ENCODE assay signal across 8 cellular contexts in genomic region chr18:51197661-51198424, GRCh38. TPM values are rescaled to one million over a fixed set of nuclear protein-coding genes. Genes with fewer than 3 reads are reported as not detected.
DNase-seq lines count a peak whose midpoint lies in the region; ATAC-seq and TF ChIP-seq lines count a peak whose summit lies in the region.

Gene MEX3C, minus strand, starts transcription at chr18:51197681. Its CDS starts 361 bp downstream, at chr18:51197320.

- peak within 1 kb of the TSS; percentile 96 for H3K4me3 ChIP-seq in CD8-positive, alpha-beta T cell (ENCODE audit: low read depth, low read length)
- peak within 1 kb of the TSS; percentile 68 to 95 (median 86) for H3K4me3 ChIP-seq in dorsolateral prefrontal cortex
- H3K4me3 ChIP-seq in liver (ENCODE audit: low read depth in 1 of 3, low read length in 3 of 3), result peak within 1 kb of the TSS; percentile 86 to 95 (median 93)

- peak; percentile 97 to 99 (median 99) for DNase-seq in CD8-positive, alpha-beta T cell
- DNase-seq in HK-2 (ENCODE audit: unreplicated experiment) (peak; percentile 94), NCI-H82 treated with DMSO at 0.1 percent for 48 hours (lab: John Stamatoyannopoulos, UW; ENCODE audit: unreplicated experiment) (peak; percentile 96), dorsolateral prefrontal cortex (peak; percentile 96 to 100 (median 99))
- DNase-seq in activated CD4-positive, alpha-beta memory T cell treated with anti-CD3 and anti-CD28 coated beads for 36 hours, result peak; percentile 100
- peak; percentile 99 for DNase-seq in stimulated activated CD4-positive, alpha-beta T cell treated with anti-CD3 and anti-CD28 coated beads, Interleukin-4, amount 100 ng/mL, for 24 hours

- peak within 1 kb of the TSS; percentile 90 to 91 for H3K9ac ChIP-seq in liver (ENCODE audit: low read depth in 1 of 2, low read length in 2 of 2)

- WGBS in liver, result under 1% methylated on average over 51 of the region's 51 CpGs

- no peaks in the 10 kb centered on the region for H3K36me3 ChIP-seq in CD8-positive, alpha-beta T cell (ENCODE audit: insufficient read depth, low read length)
- no peaks in the 10 kb centered on the region for H3K36me3 ChIP-seq in liver (ENCODE audit: control insufficient read depth in 4 of 4, insufficient read depth in 3 of 4, low read depth in 1 of 4, low read length in 3 of 4)

- CTCF ChIA-PET in CD8-positive, alpha-beta T cell (lab: Charles Lee), result interaction anchor here (1.1 to 2.0 kb wide), 5 partner anchors 10 to 90 kb away, joined by 3 to 7 read pairs (median 4); no protein-coding TSS in a partner anchor
- CTCF ChIA-PET in activated CD4-positive, alpha-beta memory T cell treated with anti-CD3 and anti-CD28 coated beads for 36 hours (lab: Charles Lee), result interaction anchor here (0.5 to 1.7 kb wide), 8 partner anchors 9 to 147 kb away, joined by 3 to 6 read pairs (median 3); no protein-coding TSS in a partner anchor

- peak; percentile 82 for ATAC-seq in CD8-positive, alpha-beta T cell
- ATAC-seq in GM19452 (IDR thresholded peaks at IDR 0.05; ENCODE audit: unreplicated experiment), result peak; percentile 75

- peak within 1 kb of the TSS; percentile 96 for H3K4me3 Mint-ChIP-seq in CD8-positive, alpha-beta T cell
- H3K4me3 Mint-ChIP-seq in activated CD4-positive, alpha-beta memory T cell treated with anti-CD3 and anti-CD28 coated beads for 36 hours, result peak within 1 kb of the TSS; percentile 83

- H3K36me3 Mint-ChIP-seq in CD8-positive, alpha-beta T cell, result peaks cover 12% of the 10 kb centered on the region
- peaks cover 25% of the 10 kb centered on the region for H3K36me3 Mint-ChIP-seq in activated CD4-positive, alpha-beta memory T cell treated with anti-CD3 and anti-CD28 coated beads for 36 hours

- peak; percentile 34 for TF ChIP-seq CTCF in CD8-positive, alpha-beta T cell (IDR thresholded peaks at IDR 0.05)
- TF ChIP-seq CTCF in dorsolateral prefrontal cortex (IDR thresholded peaks at IDR 0.05 in 54 of 56, conservative IDR thresholded peaks at IDR 0.05 in 2 of 56; ENCODE audit: low read depth in 1 of 56, partially characterized antibody in 56 of 56) (peak in 54 of 56 donors; percentile 18 to 70 (median 50)), liver (IDR thresholded peaks at IDR 0.05; ENCODE audit: low read depth, low read length, missing input control) (peak; percentile 39)

- intact Hi-C loops in CD8-positive, alpha-beta T cell (cut with DNase I, micrococcal nuclease), result loop anchor here (1.0 to 10.0 kb wide), 10 partner anchors 45 to 1736 kb away; partner anchors contain the start of genes ME2 (in 2 of the 2), SMAD4 (in 2 of the 2), ACAA2 (in 1 of the 2) and DYM (in 1 of the 2)
- intact Hi-C loops in activated CD4-positive, alpha-beta memory T cell treated with anti-CD3 and anti-CD28 coated beads for 36 hours (cut with micrococcal nuclease), result loop anchor here (1.0 to 5.0 kb wide), 7 partner anchors 13 to 1706 kb away; partner anchors contain the start of genes ME2, RPL17 and SMAD4
- intact Hi-C loops in dorsolateral prefrontal cortex (cut with DNase I), result loop anchor here (2.0 to 10.0 kb wide), 8 partner anchors 86 to 913 kb away; partner anchors contain the start of genes ELAC1 (in 2 of the 2), CXXC1 (in 1 of the 2), MBD1 (in 1 of the 2) and ME2 (in 1 of the 2)

- no peaks in the 10 kb centered on the region for H3K27me3 ChIP-seq in CD8-positive, alpha-beta T cell (ENCODE audit: insufficient read depth, low read length)
- H3K27me3 ChIP-seq in dorsolateral prefrontal cortex (no peaks in the 10 kb centered on the region), liver (ENCODE audit: control insufficient read depth in 4 of 4, insufficient read depth in 4 of 4, low read length in 3 of 4) (no peaks in the 10 kb centered on the region)

- peak within 1 kb of the TSS; percentile 95 for H3K27ac Mint-ChIP-seq in CD8-positive, alpha-beta T cell
- H3K27ac Mint-ChIP-seq in activated CD4-positive, alpha-beta memory T cell treated with anti-CD3 and anti-CD28 coated beads for 36 hours, result peak within 1 kb of the TSS; percentile 99

- peaks cover 24% of the 10 kb centered on the region for H3K4me1 ChIP-seq in CD8-positive, alpha-beta T cell (ENCODE audit: insufficient read depth, low read length)
- H3K4me1 ChIP-seq in liver (ENCODE audit: control insufficient read depth in 4 of 4, insufficient read depth in 4 of 4, low read length in 3 of 4), result peaks cover 1 to 32% (median 19%) of the 10 kb centered on the region in 4 donors

- peak within 1 kb of the TSS; percentile 80 for H3K27ac ChIP-seq in CD8-positive, alpha-beta T cell (ENCODE audit: low read depth, low read length)
- peak within 1 kb of the TSS; percentile 74 to 99 (median 94) for H3K27ac ChIP-seq in dorsolateral prefrontal cortex
- peak within 1 kb of the TSS; percentile 100 for H3K27ac ChIP-seq in liver (ENCODE audit: low read depth in 1 of 2, low read length in 2 of 2)

- peak; percentile 41 to 48 for TF ChIP-seq RAD21 in liver (IDR thresholded peaks at IDR 0.05)

- H3K9me3 ChIP-seq in CD8-positive, alpha-beta T cell (ENCODE audit: low read length), result no peaks in the 10 kb centered on the region
- no peaks in the 10 kb centered on the region for H3K9me3 ChIP-seq in liver (ENCODE audit: control insufficient read depth in 4 of 4, low read length in 3 of 4)

- H3K9me3 Mint-ChIP-seq in CD8-positive, alpha-beta T cell, result no peaks in the 10 kb centered on the region
- peaks cover 2% of the 10 kb centered on the region for H3K9me3 Mint-ChIP-seq in activated CD4-positive, alpha-beta memory T cell treated with anti-CD3 and anti-CD28 coated beads for 36 hours

- peaks cover 33% of the 10 kb centered on the region for H3K4me1 Mint-ChIP-seq in CD8-positive, alpha-beta T cell (ENCODE audit: low read depth)
- peaks cover 20% of the 10 kb centered on the region for H3K4me1 Mint-ChIP-seq in activated CD4-positive, alpha-beta memory T cell treated with anti-CD3 and anti-CD28 coated beads for 36 hours (ENCODE audit: low read depth)

- POLR2A ChIA-PET in CD8-positive, alpha-beta T cell (lab: Charles Lee), result interaction anchor here (1.0 to 3.3 kb wide), 9 partner anchors 10 to 319 kb away, joined by 3 to 40 read pairs (median 11); partner anchors contain the start of genes ELAC1, ME2 and SMAD4
- POLR2A ChIA-PET in activated CD4-positive, alpha-beta memory T cell treated with anti-CD3 and anti-CD28 coated beads for 36 hours (lab: Charles Lee), result interaction anchor here (0.7 to 4.1 kb wide), 8 partner anchors 8 to 319 kb away, joined by 3 to 35 read pairs (median 8); partner anchors contain the start of gene SMAD4

- H3K27me3 Mint-ChIP-seq in CD8-positive, alpha-beta T cell (ENCODE audit: low read depth), result no peaks in the 10 kb centered on the region
- no peaks in the 10 kb centered on the region for H3K27me3 Mint-ChIP-seq in activated CD4-positive, alpha-beta memory T cell treated with anti-CD3 and anti-CD28 coated beads for 36 hours

TF ChIP-seq in liver, 16 proteins besides CTCF, POLR2A, EP300 and RAD21 (continues in another document):
- TF ChIP-seq YY1 (IDR thresholded peaks at IDR 0.05) (peak; percentile 67), FOXA1 (IDR thresholded peaks at IDR 0.05) (no peak), RXRA (IDR thresholded peaks at IDR 0.05) (peak; percentile 73 to 74), FOXA2 (IDR thresholded peaks at IDR 0.05) (no peak), ZBTB33 (IDR thresholded peaks at IDR 0.05) (peak; percentile 69), JUND (IDR thresholded peaks at IDR 0.05) (peak in 1 of 2 donors; percentile 70), ATF3 (IDR thresholded peaks at IDR 0.05) (peak; percentile 91), TAF1 (conservative IDR thresholded peaks at IDR 0.05) (no peak)

RNA-seq across cellular contexts. Expression of gene MEX3C, which starts in this region (rescaled TPM):
- 10 to 100 TPM; 78.7 to 83.3 TPM for total RNA-seq in CD8-positive, alpha-beta T cell
- 10 to 100 TPM; 56.6 to 61.5 TPM for total RNA-seq in activated CD4-positive, alpha-beta memory T cell treated with anti-CD3 and anti-CD28 coated beads for 36 hours
- total RNA-seq in dorsolateral prefrontal cortex (10 to 100 TPM; 16.1 to 34.8 (median 23.9) TPM), liver (10 to 100 TPM; 12.4 to 16.1 TPM)
- 1 to 10 TPM; 2.7 to 4.8 TPM for polyA plus RNA-seq in liver

Comparison
In these comparisons a context has a peak if more than half of its experiments do, and no peak if none do; other contexts are left out.
1. Peak in every context shown above with its lines: DNase-seq, ATAC-seq, H3K4me3 ChIP-seq and H3K27ac ChIP-seq.